Comparison of ENCODE assay signal across 31 cellular contexts in genomic region chr7:40282858-40283257, GRCh38.
"Had no signal": no experiment of that assay in that cellular context is flagged by ENCODE, and none has a peak within 500 bp of the region (broad histone marks: within the 10 kb centered on the region; RNA-seq: fewer than 3 reads in every experiment).

No MANE protein-coding gene starts in this region.

- H3K4me3 Mint-ChIP-seq: activated CD4-positive, alpha-beta T cell treated with anti-CD3 and anti-CD28 coated beads, Interleukin-2, amount 10 ng/mL, durations not matched to agents 7 days and 5 days; activated CD8-positive, alpha-beta T cell treated with anti-CD3 and anti-CD28 coated beads for 36 hours; activated naive CD8-positive, alpha-beta T cell; activated naive CD8-positive, alpha-beta T cell treated with anti-CD3 and anti-CD28 coated beads, Interleukin-2, amount 50 U/mL, for 24 hours; activated T-cell treated with anti-CD3 and anti-CD28 coated beads, Interleukin-2, amount 50 U/mL, for 4 hours; activated T-helper 17 cell treated with anti-CD3 and anti-CD28 coated beads, Interleukin-2, amount 50 U/mL, for 72 hours; central memory CD8-positive, alpha-beta T cell; effector memory CD8-positive, alpha-beta T cell; WTC11 had no signal

- H3K27me3 Mint-ChIP-seq: activated CD4-positive, alpha-beta T cell treated with anti-CD3 and anti-CD28 coated beads, Interleukin-2, amount 10 ng/mL, durations not matched to agents 7 days and 5 days; activated CD8-positive, alpha-beta T cell treated with anti-CD3 and anti-CD28 coated beads for 36 hours; activated naive CD8-positive, alpha-beta T cell; activated naive CD8-positive, alpha-beta T cell treated with anti-CD3 and anti-CD28 coated beads, Interleukin-2, amount 50 U/mL, for 24 hours; central memory CD8-positive, alpha-beta T cell; effector memory CD8-positive, alpha-beta T cell had no signal

- H3K9me3 Mint-ChIP-seq: activated naive CD8-positive, alpha-beta T cell treated with anti-CD3 and anti-CD28 coated beads, Interleukin-2, amount 50 U/mL, for 24 hours; central memory CD8-positive, alpha-beta T cell had no signal

- H3K4me1 ChIP-seq: ascending aorta, esophagus squamous epithelium had no signal

- H3K27me3 ChIP-seq: ascending aorta, brain microvascular endothelial cell, esophagus squamous epithelium had no signal

- H3K27ac Mint-ChIP-seq: activated CD4-positive, alpha-beta T cell treated with anti-CD3 and anti-CD28 coated beads, Interleukin-2, amount 10 ng/mL, durations not matched to agents 7 days and 5 days; activated CD8-positive, alpha-beta T cell treated with anti-CD3 and anti-CD28 coated beads for 36 hours; activated naive CD8-positive, alpha-beta T cell; activated naive CD8-positive, alpha-beta T cell treated with anti-CD3 and anti-CD28 coated beads, Interleukin-2, amount 50 U/mL, for 24 hours; activated T-helper 17 cell treated with anti-CD3 and anti-CD28 coated beads, Interleukin-2, amount 50 U/mL, for 72 hours; effector memory CD8-positive, alpha-beta T cell; WTC11 had no signal

- H3K4me3 ChIP-seq: ascending aorta, coronary artery, esophagus squamous epithelium had no signal

- H3K36me3 ChIP-seq: ascending aorta, brain microvascular endothelial cell, esophagus squamous epithelium had no signal

- H3K27ac ChIP-seq: ascending aorta, brain microvascular endothelial cell, coronary artery, epithelial cell of prostate, esophagus squamous epithelium had no signal

- FAIRE-seq: bronchial epithelial cell, endothelial cell of umbilical vein, frontal cortex had no signal

- DNase-seq: activated CD4-positive, alpha-beta T cell treated with anti-CD3 and anti-CD28 coated beads for 1 hour; activated CD4-positive, alpha-beta T cell treated with anti-CD3 and anti-CD28 coated beads for 4 hours; activated CD4-positive, alpha-beta T cell treated with anti-CD3 and anti-CD28 coated beads, Interleukin-2, amount 10 ng/mL, durations not matched to agents 7 days and 5 days; activated CD4-positive, alpha-beta T cell treated with anti-CD3 and anti-CD28 coated beads, Interleukin-2, amount 50 U/mL, for 48 hours; activated CD8-positive, alpha-beta memory T cell treated with anti-CD3 and anti-CD28 coated beads for 24 hours; activated CD8-positive, alpha-beta T cell treated with anti-CD3 and anti-CD28 coated beads for 36 hours; activated effector memory CD4-positive, alpha-beta T cell treated with Interleukin-2 at 50 U/mL for 16 hours; activated gamma-delta T cell treated with Interleukin-2 at 50 U/mL for 16 hours; activated naive CD4-positive, alpha-beta T cell treated with anti-CD3 and anti-CD28 coated beads, Interleukin-2, amount 50 U/mL, for 16 hours; activated naive CD4-positive, alpha-beta T cell treated with Interleukin-2 at 50 U/mL for 16 hours; activated naive CD8-positive, alpha-beta T cell treated with anti-CD3 and anti-CD28 coated beads, Interleukin-2, amount 50 U/mL, for 24 hours; activated T-cell treated with anti-CD3 and anti-CD28 coated beads, Interleukin-2, amount 50 U/mL, for 4 hours; brain microvascular endothelial cell; dermis blood vessel endothelial cell; effector CD4-positive, alpha-beta T cell; effector memory CD8-positive, alpha-beta T cell; esophagus squamous epithelium; foreskin fibroblast; head of caudate nucleus; T-helper 1 cell; T-helper 2 cell had no signal

- H3K9me3 ChIP-seq: ascending aorta had no signal

- H3K4me1 Mint-ChIP-seq: activated CD4-positive, alpha-beta T cell treated with anti-CD3 and anti-CD28 coated beads, Interleukin-2, amount 10 ng/mL, durations not matched to agents 7 days and 5 days; activated naive CD8-positive, alpha-beta T cell treated with anti-CD3 and anti-CD28 coated beads, Interleukin-2, amount 50 U/mL, for 24 hours; activated T-helper 17 cell treated with anti-CD3 and anti-CD28 coated beads, Interleukin-2, amount 50 U/mL, for 72 hours; central memory CD8-positive, alpha-beta T cell; WTC11 had no signal

- H3K36me3 Mint-ChIP-seq: WTC11 had no signal

- ATAC-seq: activated CD8-positive, alpha-beta T cell treated with anti-CD3 and anti-CD28 coated beads for 36 hours; activated naive CD8-positive, alpha-beta T cell treated with anti-CD3 and anti-CD28 coated beads, Interleukin-2, amount 50 U/mL, for 24 hours; activated T-cell treated with anti-CD3 and anti-CD28 coated beads, Interleukin-2, amount 50 U/mL, for 4 hours; activated T-helper 17 cell treated with anti-CD3 and anti-CD28 coated beads, Interleukin-2, amount 50 U/mL, for 72 hours; effector memory CD8-positive, alpha-beta T cell; WTC11 had no signal
